ENCODE assay signal across 2 cellular contexts in genomic region chr9:33793496-33793895, GRCh38. TPM values are rescaled to one million over a fixed set of nuclear protein-coding genes. Genes with fewer than 3 reads are reported as not detected.
"Had no signal": no experiment of that assay in that cellular context is flagged by ENCODE, and none has a peak within 500 bp of the region (broad histone marks: within the 10 kb centered on the region; RNA-seq: fewer than 3 reads in every experiment).

No MANE protein-coding gene starts in this region.

RNA-seq across cellular contexts. Expression of gene PRSS3, which starts 1.9 kb away (rescaled TPM):
- total RNA-seq: G401 had no signal
- polyA plus RNA-seq: GM12878 had no signal
